24 cellular contexts compared by ENCODE assay signal in the genomic region with DNA sequence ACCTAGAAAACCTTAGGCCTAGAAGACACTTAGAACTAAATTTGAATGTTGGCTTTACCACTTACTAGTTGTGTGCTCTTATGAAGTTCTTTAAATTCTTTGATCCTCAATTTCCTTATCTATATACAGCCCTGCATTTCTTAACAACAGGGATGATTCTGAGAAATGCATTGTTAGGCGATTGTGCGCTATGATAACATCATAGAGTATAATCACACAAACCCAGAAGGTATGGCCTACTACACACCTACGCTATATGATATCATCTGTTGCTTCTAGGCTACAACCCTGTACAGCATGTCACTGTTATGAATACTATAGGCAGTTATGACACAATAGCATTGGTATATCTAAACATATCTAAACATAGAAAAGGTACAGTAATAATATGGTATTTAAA.
DNase-seq lines count a peak whose midpoint lies in the region; ATAC-seq and TF ChIP-seq lines count a peak whose summit lies in the region.
"Had no signal": no experiment of that assay in that cellular context is flagged by ENCODE, and none has a peak within 500 bp of the region (broad histone marks: within the 10 kb centered on the region; RNA-seq: fewer than 3 reads in every experiment).

No MANE protein-coding gene starts in this region.

- no peaks in the 10 kb centered on the region for H4K20me1 ChIP-seq in PC-3 (ENCODE audit: low read length)
- H4K20me1 ChIP-seq: BLaER1 had no signal

- no peak overlapping the region for H3K27ac Mint-ChIP-seq in activated CD4-positive, alpha-beta T cell treated with anti-CD3 and anti-CD28 coated beads for 36 hours
- H3K27ac Mint-ChIP-seq: CD14-positive monocyte; CD4-positive, alpha-beta memory T cell; CD4-positive, CD25-positive, alpha-beta regulatory T cell; CD8-positive, alpha-beta memory T cell had no signal

- H3K4me1 Mint-ChIP-seq in activated CD4-positive, alpha-beta T cell treated with anti-CD3 and anti-CD28 coated beads for 36 hours = peaks cover 3% of the 10 kb centered on the region
- H3K4me1 Mint-ChIP-seq: CD4-positive, alpha-beta memory T cell; CD4-positive, CD25-positive, alpha-beta regulatory T cell; CD8-positive, alpha-beta memory T cell had no signal

- no peak overlapping the region for H3K4me3 Mint-ChIP-seq in activated CD4-positive, alpha-beta T cell treated with anti-CD3 and anti-CD28 coated beads for 36 hours
- H3K4me3 Mint-ChIP-seq: CD14-positive monocyte; CD4-positive, alpha-beta memory T cell; CD4-positive, CD25-positive, alpha-beta regulatory T cell; CD8-positive, alpha-beta memory T cell had no signal

- H3K9me2 ChIP-seq in PC-3 (replicated peaks; ENCODE audit: low read length) = no peaks in the 10 kb centered on the region

- H3K4me3 ChIP-seq in A673 (ENCODE audit: low read depth, low read length, poor library complexity, severe bottlenecking) (no peak overlapping the region), PC-3 (ENCODE audit: low read length) (no peak overlapping the region)
- H3K4me3 ChIP-seq: A549, BLaER1, GM12878 had no signal

- TF ChIP-seq POLR2A in erythroblast (IDR thresholded peaks at IDR 0.05; ENCODE audit: low read length) = no peak

- no peaks in the 10 kb centered on the region for H3K79me2 ChIP-seq in PC-3 (ENCODE audit: low read length)

- H3K36me3 ChIP-seq in A673 (ENCODE audit: insufficient read depth, low read length, poor library complexity, severe bottlenecking) = no peaks in the 10 kb centered on the region
- H3K36me3 ChIP-seq in PC-3 (ENCODE audit: low read depth, low read length) = no peaks in the 10 kb centered on the region
- H3K36me3 ChIP-seq: BE2C, BLaER1 had no signal

- H3K27me3 ChIP-seq in A673 (replicated peaks; ENCODE audit: insufficient read depth, low read depth, low read length, poor library complexity) (no peaks in the 10 kb centered on the region), PC-3 (ENCODE audit: low read length) (peaks cover 8% of the 10 kb centered on the region; the same call in 1 of the 2 replicates)
- H3K27me3 ChIP-seq: BE2C, BLaER1 had no signal

- ATAC-seq in activated CD4-positive, alpha-beta T cell treated with anti-CD3 and anti-CD28 coated beads for 36 hours = peak; percentile 39
- no peak for ATAC-seq in PC-3
- ATAC-seq: A549, GM12878 had no signal

- peaks cover 4% of the 10 kb centered on the region for H3K27me3 Mint-ChIP-seq in activated CD4-positive, alpha-beta T cell treated with anti-CD3 and anti-CD28 coated beads for 36 hours
- H3K27me3 Mint-ChIP-seq: CD4-positive, alpha-beta memory T cell; CD4-positive, CD25-positive, alpha-beta regulatory T cell had no signal

- CTCF ChIA-PET in activated CD4-positive, alpha-beta T cell treated with anti-CD3 and anti-CD28 coated beads for 36 hours (lab: Charles Lee) = interaction anchor here (1.7 kb wide), 1 partner anchor 10 kb away, joined by 10 read pairs; no protein-coding TSS in a partner anchor
- CTCF ChIA-PET in A673 (lab: Charles Lee) = no interaction called here
- CTCF ChIA-PET in PC-3 (lab: Charles Lee) = no interaction called here

- POLR2A ChIA-PET in activated CD4-positive, alpha-beta T cell treated with anti-CD3 and anti-CD28 coated beads for 36 hours (lab: Charles Lee) = no interaction called here
- POLR2A ChIA-PET in A673 (lab: Charles Lee; ENCODE audit: low non-redundant PET) (no interaction called here), PC-3 (lab: Charles Lee; ENCODE audit: unreplicated experiment) (no interaction called here)

- H3K4me2 ChIP-seq in PC-3 (ENCODE audit: low read length) = no peak overlapping the region
- H3K4me2 ChIP-seq: A549, BLaER1 had no signal

- no peaks in the 10 kb centered on the region for H3F3A ChIP-seq in PC-3 (ENCODE audit: low read length, unreplicated experiment)

- H3K9me3 ChIP-seq in A673 (ENCODE audit: low read depth, low read length, poor library complexity, severe bottlenecking) = no peaks in the 10 kb centered on the region
- H3K9me3 ChIP-seq in PC-3 (ENCODE audit: low read length) = no peaks in the 10 kb centered on the region
- H3K9me3 ChIP-seq: A549, BE2C, BLaER1 had no signal

- no peak overlapping the region for H3K27ac ChIP-seq in A673 (ENCODE audit: low read depth, low read length, poor library complexity, severe bottlenecking)
- no peak overlapping the region for H3K27ac ChIP-seq in PC-3 (ENCODE audit: low read length)
- H3K27ac ChIP-seq: 22Rv1, A549, BLaER1 had no signal

- no peaks in the 10 kb centered on the region for H3K9me3 Mint-ChIP-seq in activated CD4-positive, alpha-beta T cell treated with anti-CD3 and anti-CD28 coated beads for 36 hours (ENCODE audit: low read depth)

- H3K9ac ChIP-seq in PC-3 (ENCODE audit: low read length) = no peak overlapping the region
- H3K9ac ChIP-seq: BLaER1 had no signal

- no peaks in the 10 kb centered on the region for H3K36me3 Mint-ChIP-seq in activated CD4-positive, alpha-beta T cell treated with anti-CD3 and anti-CD28 coated beads for 36 hours (ENCODE audit: low read depth)
- H3K36me3 Mint-ChIP-seq: CD14-positive monocyte; CD4-positive, alpha-beta memory T cell; CD4-positive, CD25-positive, alpha-beta regulatory T cell; CD8-positive, alpha-beta memory T cell had no signal

- TF ChIP-seq CTCF in A673 (conservative IDR thresholded peaks at IDR 0.05; ENCODE audit: low read depth, low read length) = no peak
- TF ChIP-seq CTCF in PC-3 (conservative IDR thresholded peaks at IDR 0.05; ENCODE audit: low read depth, low read length) = no peak

- no peak for DNase-seq in activated CD4-positive, alpha-beta T cell treated with anti-CD3 and anti-CD28 coated beads for 36 hours
- no peak for DNase-seq in activated CD4-positive, alpha-beta T cell treated with anti-CD3 and anti-CD28 coated beads, Interleukin-2, amount 50 U/mL, for 4 hours
- DNase-seq in erythroblast (lab: John Stamatoyannopoulos, UW) (peak; percentile 19 to 44), A673 (ENCODE audit: low spot score) (no peak), PC-3 (no peak)
- DNase-seq: ACHN; BE2C; C1 segment of cervical spinal cord; CD4-positive, alpha-beta memory T cell; CD4-positive, CD25-positive, alpha-beta regulatory T cell; CD8-positive, alpha-beta memory T cell; COR-L47; DMS 273 treated with DMSO at 0.1 percent for 48 hours; DMS153; DMS53; DMS79; DND-41; EL; GDM1 had no signal

- intact Hi-C loops in activated CD4-positive, alpha-beta T cell treated with anti-CD3 and anti-CD28 coated beads for 36 hours (cut with DNase I, micrococcal nuclease) = no loop called here
- intact Hi-C loops in A673 (cut with micrococcal nuclease; ENCODE audit: unreplicated experiment) (no loop called here), PC-3 (cut with micrococcal nuclease) (no loop called here)

- H3K4me1 ChIP-seq in A673 (ENCODE audit: insufficient read depth, low read length, poor library complexity, severe bottlenecking) = no peaks in the 10 kb centered on the region
- no peaks in the 10 kb centered on the region for H3K4me1 ChIP-seq in PC-3 (ENCODE audit: insufficient read depth, low read length)
- H3K4me1 ChIP-seq: A549, BE2C, BLaER1 had no signal

- H2AFZ ChIP-seq in PC-3 (ENCODE audit: low read length) = no peak overlapping the region

- BruUV-seq in A673 (replicated peaks; lab: Mats Ljungman, UMichigan) (no TSS peak), PC-3 (replicated peaks; lab: Mats Ljungman, UMichigan) (no TSS peak)

Comparison
In these comparisons a context has a peak if more than half of its experiments do, and no peak if none do; other contexts are left out.
1. DNase-seq: peak in erythroblast (2 of 2); none in activated CD4-positive, alpha-beta T cell treated with anti-CD3 and anti-CD28 coated beads for 36 hours (single experiment), activated CD4-positive, alpha-beta T cell treated with anti-CD3 and anti-CD28 coated beads, Interleukin-2, amount 50 U/mL, for 4 hours (0 of 2), A673 (single experiment) and PC-3 (single experiment).